ENCODE assay signal across 13 cellular contexts in the genomic region with DNA sequence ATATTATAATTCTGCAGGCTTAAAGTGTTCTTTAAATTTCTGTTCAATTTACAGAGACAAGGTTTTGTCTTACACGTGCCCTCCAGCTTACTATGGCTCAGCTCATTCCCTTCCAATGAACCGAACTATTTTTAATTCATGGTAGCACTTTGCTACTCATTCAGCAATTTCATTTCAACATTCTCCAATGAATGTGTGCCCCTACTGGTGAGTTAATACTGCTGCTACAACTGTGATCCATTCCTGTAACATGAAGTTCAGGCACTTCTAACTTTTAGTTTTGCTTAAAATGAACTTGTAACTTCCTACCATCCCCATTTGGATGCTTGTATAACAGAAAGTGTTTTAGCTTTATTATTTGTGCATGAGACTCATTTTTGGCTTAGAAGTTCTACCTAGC.
A peak's percentile ranks its signal among the peaks of the same experiment; 100 is the strongest.
DNase-seq lines count a peak whose midpoint lies in the region; ATAC-seq and TF ChIP-seq lines count a peak whose summit lies in the region.
"Had no signal": no experiment of that assay in that cellular context is flagged by ENCODE, and none has a peak within 500 bp of the region (broad histone marks: within the 10 kb centered on the region; RNA-seq: fewer than 3 reads in every experiment).

No MANE protein-coding gene starts in this region.

- H3K4me3 Mint-ChIP-seq in GM23338, result no peak overlapping the region
- H3K4me3 Mint-ChIP-seq in glutamatergic neuron (ENCODE audit: unreplicated experiment), result no peak overlapping the region
- H3K4me3 Mint-ChIP-seq: CD4-positive, CD25-positive, alpha-beta regulatory T cell had no signal

- H3K4me2 ChIP-seq in GM23338, result no peak overlapping the region

- peak; percentile 51 for TF ChIP-seq CTCF in AG10803 (conservative IDR thresholded peaks at IDR 0.05; ENCODE audit: low read length)
- peak in 1 of 2 experiments; percentile 50; a peak in 2 of 4 replicates for TF ChIP-seq CTCF in GM23338 (conservative IDR thresholded peaks at IDR 0.05; ENCODE audit: low read depth in 2 of 2)
- TF ChIP-seq CTCF in glutamatergic neuron (IDR thresholded peaks at IDR 0.05; ENCODE audit: partially characterized antibody, unreplicated experiment), result peak; percentile 35

- no peak overlapping the region for H3K27ac Mint-ChIP-seq in GM23338
- no peak overlapping the region for H3K27ac Mint-ChIP-seq in glutamatergic neuron (ENCODE audit: unreplicated experiment)

- DNase-seq in AG10803 (ENCODE audit: low read depth) (no peak), GM23338 (ENCODE audit: low spot score) (peak; percentile 14), RPMI8226 (peak; percentile 35), glutamatergic neuron (no peak), KG1 (lab: John Stamatoyannopoulos, UW) (no peak)
- DNase-seq: activated T-cell treated with anti-CD3 and anti-CD28 coated beads, Interleukin-2, amount 50 U/mL, for 48 hours; CD4-positive, CD25-positive, alpha-beta regulatory T cell; NCI-H1436 treated with DMSO at 0.1 percent for 48 hours had no signal

- no peaks in the 10 kb centered on the region for H4K20me1 ChIP-seq in GM23338 (replicated peaks; ENCODE audit: insufficient read depth)

- H3K27me3 ChIP-seq in GM23338 (ENCODE audit: insufficient read depth), result no peaks in the 10 kb centered on the region

- H3K4me3 ChIP-seq in AG10803 (ENCODE audit: low read length), result no peak overlapping the region
- no peak overlapping the region for H3K4me3 ChIP-seq in GM23338
- H3K4me3 ChIP-seq: skin epidermis had no signal

- no peak overlapping the region for H2AFZ ChIP-seq in GM23338

- no peaks in the 10 kb centered on the region for H3K36me3 ChIP-seq in GM23338 (ENCODE audit: insufficient read depth)

- ATAC-seq in GM23338 (no peak), GM21390 (IDR thresholded peaks at IDR 0.05; ENCODE audit: unreplicated experiment) (no peak), GM21723 (IDR thresholded peaks at IDR 0.05; ENCODE audit: unreplicated experiment) (no peak), HG02973 (IDR thresholded peaks at IDR 0.05; ENCODE audit: unreplicated experiment) (no peak)
- ATAC-seq: esophagus mucosa had no signal

- H3K79me2 ChIP-seq in GM23338 (replicated peaks; ENCODE audit: insufficient read depth), result no peaks in the 10 kb centered on the region

- no peaks in the 10 kb centered on the region for H3K4me1 ChIP-seq in GM23338 (ENCODE audit: insufficient read depth)

- peaks cover under 1% of the 10 kb centered on the region; the same call in 1 of the 3 replicates for H3K4me1 Mint-ChIP-seq in GM23338
- H3K4me1 Mint-ChIP-seq in glutamatergic neuron (ENCODE audit: low read depth, unreplicated experiment), result peaks cover 5% of the 10 kb centered on the region
- H3K4me1 Mint-ChIP-seq: CD4-positive, CD25-positive, alpha-beta regulatory T cell had no signal

- H3K27me3 Mint-ChIP-seq in GM23338 (ENCODE audit: insufficient read depth, low read depth, poor library complexity), result peaks cover 4% of the 10 kb centered on the region
- H3K27me3 Mint-ChIP-seq in glutamatergic neuron (ENCODE audit: unreplicated experiment), result peaks cover 5% of the 10 kb centered on the region

- H3K9me3 Mint-ChIP-seq in GM23338, result no peaks in the 10 kb centered on the region
- H3K9me3 Mint-ChIP-seq in glutamatergic neuron (ENCODE audit: unreplicated experiment), result no peaks in the 10 kb centered on the region

- H3K36me3 Mint-ChIP-seq in GM23338 (ENCODE audit: low read depth), result no peaks in the 10 kb centered on the region
- no peaks in the 10 kb centered on the region for H3K36me3 Mint-ChIP-seq in glutamatergic neuron (ENCODE audit: unreplicated experiment)
- H3K36me3 Mint-ChIP-seq: CD4-positive, CD25-positive, alpha-beta regulatory T cell had no signal

- H3K9me2 ChIP-seq in GM23338 (ENCODE audit: insufficient read depth), result no peaks in the 10 kb centered on the region; the same call in 1 of the 2 replicates

- H3F3A ChIP-seq in GM23338 (replicated peaks; ENCODE audit: low read depth), result no peaks in the 10 kb centered on the region

- H3K27ac ChIP-seq in GM23338 (ENCODE audit: low read depth), result no peak overlapping the region
- H3K27ac ChIP-seq: skin epidermis had no signal

TF ChIP-seq in GM23338, 12 proteins besides CTCF, POLR2A, EP300 and RAD21 (continues in another document):
- TF ChIP-seq CREB1 (CRISPR knock-in tag; IDR thresholded peaks at IDR 0.05; ENCODE audit: low read depth) (no peak), NANOG (IDR thresholded peaks at IDR 0.05; ENCODE audit: borderline replicate concordance) (no peak), JUNB (IDR thresholded peaks at IDR 0.05; ENCODE audit: unreplicated experiment) (no peak), ZNF114 (CRISPR knock-in tag; IDR thresholded peaks at IDR 0.05) (no peak), REST (IDR thresholded peaks at IDR 0.05; ENCODE audit: unreplicated experiment) (no peak)

Comparison
In these comparisons a context has a peak if more than half of its experiments do, and no peak if none do; other contexts are left out.
1. DNase-seq: peak in GM23338 (single experiment) and RPMI8226 (single experiment); none in AG10803 (single experiment), glutamatergic neuron (single experiment) and KG1 (single experiment).